In genomic region chr9:36765468-36766341, GRCh38 we compare ENCODE assay signal across 1 cellular context.
TF ChIP-seq lines count a peak whose summit lies in the region.

No MANE protein-coding gene starts in this region.

TF ChIP-seq in H1, 55 proteins besides CTCF, POLR2A, EP300 and RAD21 (continued from another document):
- TF ChIP-seq, protein P1, sequence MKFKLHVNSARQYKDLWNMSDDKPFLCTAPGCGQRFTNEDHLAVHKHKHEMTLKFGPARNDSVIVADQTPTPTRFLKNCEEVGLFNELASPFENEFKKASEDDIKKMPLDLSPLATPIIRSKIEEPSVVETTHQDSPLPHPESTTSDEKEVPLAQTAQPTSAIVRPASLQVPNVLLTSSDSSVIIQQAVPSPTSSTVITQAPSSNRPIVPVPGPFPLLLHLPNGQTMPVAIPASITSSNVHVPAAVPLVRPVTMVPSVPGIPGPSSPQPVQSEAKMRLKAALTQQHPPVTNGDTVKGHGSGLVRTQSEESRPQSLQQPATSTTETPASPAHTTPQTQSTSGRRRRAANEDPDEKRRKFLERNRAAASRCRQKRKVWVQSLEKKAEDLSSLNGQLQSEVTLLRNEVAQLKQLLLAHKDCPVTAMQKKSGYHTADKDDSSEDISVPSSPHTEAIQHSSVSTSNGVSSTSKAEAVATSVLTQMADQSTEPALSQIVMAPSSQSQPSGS (IDR thresholded peaks at IDR 0.05; ENCODE audit: low read length): no peak
- TF ChIP-seq TAF1 (IDR thresholded peaks at IDR 0.05; ENCODE audit: low read depth, low read length) (peak; percentile 71), KDM4A (IDR thresholded peaks at IDR 0.05; ENCODE audit: low read depth, low read length, severe bottlenecking) (peak; percentile 46), MAX (IDR thresholded peaks at IDR 0.05) (peak; percentile 88), NRF1 (IDR thresholded peaks at IDR 0.05; ENCODE audit: low read depth, low read length) (no peak), SP2 (IDR thresholded peaks at IDR 0.05; ENCODE audit: low read length) (peak; percentile 84), RNF2 (IDR thresholded peaks at IDR 0.05; ENCODE audit: borderline replicate concordance, low read depth, low read length, missing control alignments, poor library complexity, severe bottlenecking) (no peak)
